In the genomic region with DNA sequence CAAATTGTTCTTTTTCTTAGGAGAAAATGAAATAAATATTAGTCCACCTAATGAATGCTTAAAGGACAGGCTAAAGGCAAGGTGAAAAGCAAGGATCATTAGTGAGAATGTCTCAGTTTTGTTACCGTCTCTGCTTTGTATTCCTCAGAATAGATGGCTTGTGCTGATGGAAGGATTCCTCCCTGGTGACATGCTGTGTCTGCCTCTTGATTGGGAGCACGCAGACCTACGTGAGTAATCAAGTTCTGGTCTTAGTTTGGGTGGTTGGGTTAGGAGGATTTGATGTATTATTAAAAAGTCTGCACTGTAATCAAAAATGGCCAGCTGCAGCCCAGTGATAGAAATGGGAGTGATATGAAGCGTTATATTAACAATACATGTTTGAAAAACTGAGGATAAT, we compare ENCODE assay signal across 21 cellular contexts.
DNase-seq lines count a peak whose midpoint lies in the region; ATAC-seq and TF ChIP-seq lines count a peak whose summit lies in the region.
"Had no signal": no experiment of that assay in that cellular context is flagged by ENCODE, and none has a peak within 500 bp of the region (broad histone marks: within the 10 kb centered on the region; RNA-seq: fewer than 3 reads in every experiment).

No MANE protein-coding gene starts in this region.

- no peaks in the 10 kb centered on the region for H3K9me2 ChIP-seq in HCT116 (ENCODE audit: insufficient read depth)

- POLR2A ChIA-PET in HCT116 (lab: Charles Lee) = no interaction called here
- POLR2A ChIA-PET in activated CD8-positive, alpha-beta T cell treated with anti-CD3 and anti-CD28 coated beads for 36 hours (lab: Charles Lee) = no interaction called here

- CTCF ChIA-PET in HCT116 (lab: Charles Lee) = no interaction called here
- CTCF ChIA-PET in activated CD8-positive, alpha-beta T cell treated with anti-CD3 and anti-CD28 coated beads for 36 hours (lab: Charles Lee) = no interaction called here

- no peak for DNase-seq in HCT116 (ENCODE audit: low read depth, low spot score)
- peak; percentile 35 for DNase-seq in SK-MEL-5 (ENCODE audit: low read depth, low spot score)
- no peak for DNase-seq in mesenchymal stem cell
- DNase-seq in smooth muscle cell (lab: John Stamatoyannopoulos, UW; ENCODE audit: unreplicated experiment) = no peak
- no peak for DNase-seq in D341Med (ENCODE audit: low spot score)
- DNase-seq in NCI-H774 (lab: John Stamatoyannopoulos, UW) = no peak
- no peak for DNase-seq in activated CD8-positive, alpha-beta T cell treated with anti-CD3 and anti-CD28 coated beads for 36 hours
- DNase-seq: DMS 273 treated with DMSO at 0.1 percent for 48 hours, DND-41, H7, Kasumi-1, MG63, NCI-H1092, NCI-H1436 treated with DMSO at 0.1 percent for 48 hours, NCI-H2029, NCI-H2171 treated with DMSO at 0.1 percent for 48 hours, NCI-H446 treated with DMSO at 0.1 percent for 48 hours, OCI-M1, RPMI8226, SIG-M5 had no signal

- H3K4me2 ChIP-seq in HCT116 (ENCODE audit: low read length) = peak overlapping the region; percentile 72
- H3K4me2 ChIP-seq in mesenchymal stem cell (ENCODE audit: low read length, poor library complexity, severe bottlenecking) = no peak overlapping the region
- peak overlapping the region; percentile 81 for H3K4me2 ChIP-seq in smooth muscle cell

- peak; percentile 78 for ATAC-seq in HCT116
- ATAC-seq in activated CD8-positive, alpha-beta T cell treated with anti-CD3 and anti-CD28 coated beads for 36 hours = no peak

- H4K8ac ChIP-seq in mesenchymal stem cell (ENCODE audit: low read length) = no peak overlapping the region

- no peak overlapping the region for H3K4ac ChIP-seq in mesenchymal stem cell (ENCODE audit: low read depth in 1 of 2, low read length in 2 of 2)

- H2AFZ ChIP-seq in HCT116 (ENCODE audit: low read depth, low read length, poor library complexity, severe bottlenecking) (peak overlapping the region; percentile 97), mesenchymal stem cell (ENCODE audit: low read depth, low read length) (no peak overlapping the region), smooth muscle cell (ENCODE audit: low read depth) (no peak overlapping the region)

- intact Hi-C loops in HCT116 (cut with micrococcal nuclease) = no loop called here
- intact Hi-C loops in activated CD8-positive, alpha-beta T cell treated with anti-CD3 and anti-CD28 coated beads for 36 hours (cut with micrococcal nuclease) = no loop called here

- no peak overlapping the region for H3K4me3 Mint-ChIP-seq in activated CD8-positive, alpha-beta T cell treated with anti-CD3 and anti-CD28 coated beads for 36 hours
- H3K4me3 Mint-ChIP-seq: CD14-positive monocyte had no signal

- peaks cover 14% of the 10 kb centered on the region for H3K27me3 Mint-ChIP-seq in activated CD8-positive, alpha-beta T cell treated with anti-CD3 and anti-CD28 coated beads for 36 hours

- no peaks in the 10 kb centered on the region for H3K79me1 ChIP-seq in mesenchymal stem cell (replicated peaks; ENCODE audit: low read length, poor library complexity, severe bottlenecking)

- TF ChIP-seq POLR2A in HCT116 (IDR thresholded peaks at IDR 0.05; ENCODE audit: borderline replicate concordance, extremely low read depth, insufficient read depth, insufficient read length) = no peak

- RAD21 ChIA-PET in HCT116 (lab: Charles Lee; ENCODE audit: low non-redundant PET in 1 of 2, low total read pairs in 2 of 2, uncharacterized antibody in 2 of 2, unreplicated experiment in 2 of 2) = no interaction called here

- H3K36me3 ChIP-seq in HCT116 (ENCODE audit: control insufficient read depth in 1 of 2, insufficient read depth in 2 of 2, low read length in 2 of 2) (no peaks in the 10 kb centered on the region), mesenchymal stem cell (ENCODE audit: control insufficient read depth in 1 of 2, insufficient read depth in 2 of 2, low read depth in 1 of 2, low read length in 2 of 2) (peaks cover 0 to 81% of the 10 kb centered on the region in 2 experiments), smooth muscle cell (ENCODE audit: low read depth) (no peaks in the 10 kb centered on the region)
- H3K36me3 ChIP-seq: MG63 had no signal

- no peak overlapping the region for H2BK15ac ChIP-seq in mesenchymal stem cell (ENCODE audit: low read depth, poor library complexity, severe bottlenecking)

- no peak overlapping the region for H3K27ac Mint-ChIP-seq in activated CD8-positive, alpha-beta T cell treated with anti-CD3 and anti-CD28 coated beads for 36 hours
- H3K27ac Mint-ChIP-seq: CD14-positive monocyte had no signal

- no peak overlapping the region for H3K18ac ChIP-seq in mesenchymal stem cell (ENCODE audit: low read depth in 1 of 2, low read length in 2 of 2)

- no peak overlapping the region for H4K91ac ChIP-seq in mesenchymal stem cell (ENCODE audit: low read length)

- H3K4me1 ChIP-seq in HCT116 (ENCODE audit: control insufficient read depth in 1 of 2, insufficient read depth in 2 of 2, low read length in 2 of 2) (peaks cover 0 to 51% of the 10 kb centered on the region in 2 experiments; a peak in 2 of 4 replicates), mesenchymal stem cell (ENCODE audit: control insufficient read depth, insufficient read depth, low read depth, low read length) (peaks cover 2% of the 10 kb centered on the region), smooth muscle cell (ENCODE audit: low read depth) (peaks cover 13% of the 10 kb centered on the region)

- H3K79me2 ChIP-seq in HCT116 (ENCODE audit: insufficient read depth, low read length) = no peaks in the 10 kb centered on the region
- H3K79me2 ChIP-seq in smooth muscle cell (ENCODE audit: low read depth) = no peaks in the 10 kb centered on the region

- H2BK12ac ChIP-seq in mesenchymal stem cell (ENCODE audit: low read length in 2 of 2) = no peak overlapping the region

- H3K36me3 Mint-ChIP-seq in activated CD8-positive, alpha-beta T cell treated with anti-CD3 and anti-CD28 coated beads for 36 hours (ENCODE audit: low read depth) = no peaks in the 10 kb centered on the region
- H3K36me3 Mint-ChIP-seq: CD14-positive monocyte had no signal

- in situ Hi-C loops in SK-MEL-5 (cut with HindIII; ENCODE audit: low pct_unique_long_range_greater_than_20kb, low sequenced_read_pairs) = no loop called here

- H4K20me1 ChIP-seq in HCT116 (ENCODE audit: insufficient read depth) (no peaks in the 10 kb centered on the region), smooth muscle cell (ENCODE audit: low read depth) (no peaks in the 10 kb centered on the region)

- no peak overlapping the region for H2AK5ac ChIP-seq in mesenchymal stem cell (ENCODE audit: low read length, severe bottlenecking)

- H3K4me3 ChIP-seq in HCT116 (replicated peaks in 1 of 2; ENCODE audit: low read depth in 1 of 2, low read length in 2 of 2) = peak overlapping the region in 1 of 2 experiments; percentile 36; a peak in 2 of 4 replicates
- no peak overlapping the region for H3K4me3 ChIP-seq in mesenchymal stem cell (ENCODE audit: insufficient read depth in 1 of 2, low read depth in 1 of 2, low read length in 2 of 2)
- H3K4me3 ChIP-seq in smooth muscle cell = peak overlapping the region; percentile 7
- H3K4me3 ChIP-seq: MG63 had no signal

- H3K23ac ChIP-seq in mesenchymal stem cell (ENCODE audit: low read length in 2 of 2) = no peak overlapping the region

- no peak overlapping the region for H3K14ac ChIP-seq in mesenchymal stem cell (ENCODE audit: low read length in 2 of 2)

- no peaks in the 10 kb centered on the region for H3K9me3 Mint-ChIP-seq in activated CD8-positive, alpha-beta T cell treated with anti-CD3 and anti-CD28 coated beads for 36 hours
- H3K9me3 Mint-ChIP-seq: CD14-positive monocyte had no signal

- H3K27me3 ChIP-seq in HCT116 (ENCODE audit: insufficient read depth, low read length) = no peaks in the 10 kb centered on the region
- H3K27me3 ChIP-seq in mesenchymal stem cell (ENCODE audit: control insufficient read depth in 1 of 2, insufficient read depth in 1 of 2, low read length in 2 of 2) = no peaks in the 10 kb centered on the region
- no peaks in the 10 kb centered on the region for H3K27me3 ChIP-seq in smooth muscle cell (ENCODE audit: low read depth)
- H3K27me3 ChIP-seq: MG63 had no signal

- H3K9ac ChIP-seq in HCT116 (ENCODE audit: low read length) (peak overlapping the region; percentile 22; the same call in 1 of the 2 replicates), mesenchymal stem cell (ENCODE audit: low read length) (no peak overlapping the region), smooth muscle cell (ENCODE audit: low read depth) (peak overlapping the region; percentile 93)

- no peak for TF ChIP-seq CTCF in HCT116 (IDR thresholded peaks at IDR 0.05 in 2 of 3, conservative IDR thresholded peaks at IDR 0.05 in 1 of 3; ENCODE audit: borderline replicate concordance in 1 of 3, insufficient read depth in 1 of 3, low read depth in 2 of 3, low read length in 2 of 3)
- TF ChIP-seq CTCF in smooth muscle cell (IDR thresholded peaks at IDR 0.05; ENCODE audit: borderline replicate concordance, insufficient read depth, poor library complexity, severe bottlenecking) = no peak
- TF ChIP-seq CTCF in activated CD8-positive, alpha-beta T cell treated with anti-CD3 and anti-CD28 coated beads for 36 hours (IDR thresholded peaks at IDR 0.05) = no peak

- no peaks in the 10 kb centered on the region for H3K4me1 Mint-ChIP-seq in activated CD8-positive, alpha-beta T cell treated with anti-CD3 and anti-CD28 coated beads for 36 hours (ENCODE audit: low read depth)
- H3K4me1 Mint-ChIP-seq: CD14-positive monocyte had no signal

- H3F3A ChIP-seq in smooth muscle cell (ENCODE audit: low read depth) = no peaks in the 10 kb centered on the region

- TF ChIP-seq RAD21 in HCT116 (IDR thresholded peaks at IDR 0.05; ENCODE audit: low read depth) = no peak

- BruUV-seq in HCT116 (replicated peaks; lab: Mats Ljungman, UMichigan) = no TSS peak

- H2BK120ac ChIP-seq in mesenchymal stem cell (ENCODE audit: low read depth, low read length) = no peak overlapping the region

- 68% methylated on average over 3 of the region's 4 CpGs for WGBS in mesenchymal stem cell
- 52% methylated on average over 4 of the region's 4 CpGs for WGBS in smooth muscle cell (ENCODE audit: low lambda C conversion rate)

- no peak overlapping the region for H2BK5ac ChIP-seq in mesenchymal stem cell (ENCODE audit: low read depth, low read length, poor library complexity, severe bottlenecking)

- no peak overlapping the region for H3K27ac ChIP-seq in HCT116 (ENCODE audit: low read depth, low read length)
- peak overlapping the region; percentile 30 for H3K27ac ChIP-seq in mesenchymal stem cell (ENCODE audit: low read length, poor library complexity, severe bottlenecking)
- peak overlapping the region; percentile 98 for H3K27ac ChIP-seq in smooth muscle cell (ENCODE audit: low read depth)

- no peaks in the 10 kb centered on the region for H3K9me3 ChIP-seq in HCT116 (ENCODE audit: control insufficient read depth in 1 of 2, insufficient read depth in 1 of 2, low read depth in 1 of 2, low read length in 2 of 2)
- no peaks in the 10 kb centered on the region for H3K9me3 ChIP-seq in mesenchymal stem cell (ENCODE audit: control insufficient read depth, low read length)
- no peaks in the 10 kb centered on the region for H3K9me3 ChIP-seq in smooth muscle cell (replicated peaks; ENCODE audit: low read depth)
- H3K9me3 ChIP-seq: MG63 had no signal

TF ChIP-seq in HCT116, 20 proteins besides CTCF, POLR2A, EP300 and RAD21:
- TF ChIP-seq JUND (IDR thresholded peaks at IDR 0.05) (no peak), SIN3A (IDR thresholded peaks at IDR 0.05; ENCODE audit: low read depth) (no peak)
TF ChIP-seq in HCT116: peak in this region for 0.
